Comparison of ENCODE assay signal across 10 cellular contexts in genomic region chr12:2053675-2054070, GRCh38. TPM values are rescaled to one million over a fixed set of nuclear protein-coding genes. Genes with fewer than 3 reads are reported as not detected.
A peak's percentile ranks its signal among the peaks of the same experiment; 100 is the strongest.
DNase-seq lines count a peak whose midpoint lies in the region; ATAC-seq and TF ChIP-seq lines count a peak whose summit lies in the region.
"Had no signal": no experiment of that assay in that cellular context is flagged by ENCODE, and none has a peak within 500 bp of the region (broad histone marks: within the 10 kb centered on the region; RNA-seq: fewer than 3 reads in every experiment).

No MANE protein-coding gene starts in this region.

- H3K27me3 ChIP-seq in WERI-Rb-1 (ENCODE audit: insufficient read depth, low read depth, severe bottlenecking) (peaks cover 8% of the 10 kb centered on the region), hepatocyte (peaks cover 24% of the 10 kb centered on the region), skeletal muscle tissue (ENCODE audit: control insufficient read depth in 3 of 3, insufficient read depth in 3 of 3, low read length in 3 of 3) (peaks cover 44 to 65% (median 64%) of the 10 kb centered on the region in 3 donors)

- H3K79me2 ChIP-seq in hepatocyte, result peaks cover 17% of the 10 kb centered on the region

- peak overlapping the region; percentile 83 for H3K4me3 ChIP-seq in WERI-Rb-1 (ENCODE audit: low read depth, low read length)
- H3K4me3 ChIP-seq in hepatocyte, result peak overlapping the region; percentile 72
- peak overlapping the region; percentile 64 to 75 (median 66) for H3K4me3 ChIP-seq in skeletal muscle tissue (ENCODE audit: low read length in 3 of 3)

- H3K9ac ChIP-seq in skeletal muscle tissue (ENCODE audit: low read depth in 1 of 3, low read length in 3 of 3), result peak overlapping the region in 2 of 3 donors; percentile 64 to 70

- no peak for TF ChIP-seq CTCF in WERI-Rb-1 (IDR thresholded peaks at IDR 0.05; ENCODE audit: low read depth, low read length)
- TF ChIP-seq CTCF in hepatocyte (IDR thresholded peaks at IDR 0.05; ENCODE audit: poor library complexity), result no peak

- DNase-seq in GM03348 (ENCODE audit: low spot score) (peak; percentile 74), WERI-Rb-1 (no peak), hepatocyte (ENCODE audit: low spot score) (peak; percentile 68), NAMALWA (ENCODE audit: low spot score) (no peak), NCI-H446 treated with DMSO at 0.1 percent for 48 hours (lab: John Stamatoyannopoulos, UW) (no peak), NCI-H446 (lab: John Stamatoyannopoulos, UW) (no peak)
- DNase-seq: activated B cell treated with CpG ODN at 0.5 μM for 24 hours, NCI-H1436 had no signal

- peak overlapping the region; percentile 96 for H3K4me2 ChIP-seq in hepatocyte

- peak overlapping the region; percentile 73 for H2AFZ ChIP-seq in hepatocyte

- peaks cover 3% of the 10 kb centered on the region for H3K4me1 ChIP-seq in hepatocyte (ENCODE audit: insufficient read depth)
- peaks cover 4 to 13% (median 8%) of the 10 kb centered on the region in 3 donors for H3K4me1 ChIP-seq in skeletal muscle tissue (ENCODE audit: control insufficient read depth in 3 of 3, insufficient read depth in 3 of 3, low read length in 3 of 3)

- H3K9me3 ChIP-seq in WERI-Rb-1 (ENCODE audit: severe bottlenecking) (no peaks in the 10 kb centered on the region), hepatocyte (ENCODE audit: low read depth) (no peaks in the 10 kb centered on the region), skeletal muscle tissue (ENCODE audit: control insufficient read depth in 3 of 3, low read length in 3 of 3) (no peaks in the 10 kb centered on the region)

- H3K27ac ChIP-seq in WERI-Rb-1 (no peak overlapping the region; the same call in 1 of the 2 replicates), hepatocyte (peak overlapping the region; percentile 89), skeletal muscle tissue (ENCODE audit: low read depth, low read length) (no peak overlapping the region)

- H3K9me2 ChIP-seq in hepatocyte (replicated peaks; ENCODE audit: insufficient read depth), result no peaks in the 10 kb centered on the region

- no peaks in the 10 kb centered on the region for H4K20me1 ChIP-seq in hepatocyte (ENCODE audit: insufficient read depth, poor library complexity, severe bottlenecking)

- ATAC-seq in HG02938 (IDR thresholded peaks at IDR 0.05; ENCODE audit: unreplicated experiment), result no peak

- H3K36me3 ChIP-seq in WERI-Rb-1, result no peaks in the 10 kb centered on the region
- H3K36me3 ChIP-seq in hepatocyte (replicated peaks; ENCODE audit: insufficient read depth, low read depth), result no peaks in the 10 kb centered on the region
- no peaks in the 10 kb centered on the region for H3K36me3 ChIP-seq in skeletal muscle tissue (ENCODE audit: control insufficient read depth in 3 of 3, insufficient read depth in 3 of 3, low read length in 3 of 3)

- 1% methylated on average over 52 of the region's 60 CpGs for WGBS in hepatocyte (ENCODE audit: low lambda C conversion rate, missing lambda C conversion rate)

RNA-seq across cellular contexts. Expression of gene CACNA1C, which starts 0.9 kb away (rescaled TPM):
- total RNA-seq in hepatocyte, result 3.8 and 4.0 TPM in 2 replicates
- polyA plus RNA-seq in hepatocyte, result 3.2 and 7.9 TPM in 2 replicates
- total RNA-seq in skeletal muscle tissue, result 7.3 TPM

RNA-seq across cellular contexts. Expression of gene DCP1B, which starts 49.4 kb away (rescaled TPM):
- total RNA-seq in hepatocyte (13.4 and 22.8 TPM in 2 replicates), skeletal muscle tissue (3.7 TPM)
- polyA plus RNA-seq in hepatocyte, result 16.7 and 20.9 TPM in 2 replicates

Comparison
In these comparisons a context has a peak if more than half of its experiments do, and no peak if none do; other contexts are left out.
1. DNase-seq: peak in GM03348 (single experiment) and hepatocyte (single experiment); none in WERI-Rb-1 (single experiment), NAMALWA (single experiment), NCI-H446 treated with DMSO at 0.1 percent for 48 hours (single experiment) and NCI-H446 (0 of 2).
2. Peak in every context shown above with its lines, with median percentiles within 50 percentile points of each other: H3K4me3 ChIP-seq.